In genomic region chr9:134858051-134858841, GRCh38 we compare ENCODE assay signal across 8 cellular contexts. TPM values are rescaled to one million over a fixed set of nuclear protein-coding genes. Genes with fewer than 3 reads are reported as not detected.
DNase-seq lines count a peak whose midpoint lies in the region; ATAC-seq and TF ChIP-seq lines count a peak whose summit lies in the region.

No MANE protein-coding gene starts in this region.

- H3K4me3 ChIP-seq in lower leg skin (ENCODE audit: low read depth, poor library complexity, severe bottlenecking) = no peak overlapping the region
- no peak overlapping the region for H3K4me3 ChIP-seq in vagina

- in situ Hi-C loops in GM13976 (cut with MboI; ENCODE audit: low sequenced_read_pairs, unreplicated experiment) = no loop called here

- ATAC-seq in GM21515 (IDR thresholded peaks at IDR 0.05; ENCODE audit: unreplicated experiment) = peak; percentile 86

- intact Hi-C loops in lower leg skin (cut with DNase I; ENCODE audit: low total_unique reads) (no loop called here), vagina (cut with DNase I) (no loop called here), cardiac septum (cut with DNase I) (no loop called here)

- H3K4me1 ChIP-seq in vagina = no peaks in the 10 kb centered on the region

- TF ChIP-seq CTCF in GM13976 (IDR thresholded peaks at IDR 0.05; ENCODE audit: borderline replicate concordance, control extremely low read depth, extremely low read depth, insufficient read depth, missing control alignments) = peak; percentile 60
- no peak for TF ChIP-seq CTCF in lower leg skin (IDR thresholded peaks at IDR 0.05)
- no peak for TF ChIP-seq CTCF in vagina (IDR thresholded peaks at IDR 0.05)

- no peaks in the 10 kb centered on the region for H3K9me3 ChIP-seq in vagina

- TF ChIP-seq POLR2A in lower leg skin (IDR thresholded peaks at IDR 0.05) = no peak
- TF ChIP-seq POLR2A in vagina (IDR thresholded peaks at IDR 0.05) = no peak

- DNase-seq in GM13976 (ENCODE audit: low spot score) (peak; percentile 78), HS-27A (ENCODE audit: low read depth) (peak; percentile 26), epithelial cell of prostate (ENCODE audit: low read depth, low spot score) (peak; percentile 14), NCI-H510A (lab: John Stamatoyannopoulos, UW) (no peak), lower leg skin (ENCODE audit: low spot score in 2 of 2) (no peak), vagina (ENCODE audit: extremely low spot score in 2 of 2) (no peak), cardiac septum (ENCODE audit: low spot score) (no peak)

- H3K27me3 ChIP-seq in vagina = no peaks in the 10 kb centered on the region

- 44 to 47% methylated on average over 11 of the region's 11 CpGs for WGBS in lower leg skin, 2 donors

- no peak overlapping the region for H3K27ac ChIP-seq in epithelial cell of prostate
- H3K27ac ChIP-seq in vagina = no peak overlapping the region

- H3K36me3 ChIP-seq in vagina = no peaks in the 10 kb centered on the region

RNA-seq across cellular contexts. Expression of gene FCN2, which starts 22.4 kb away (rescaled TPM):
- total RNA-seq in lower leg skin = under 1 TPM in 1 of 4 donors, not detected in 3; 0.29 TPM
- not detected for total RNA-seq in vagina
- not detected for total RNA-seq in cardiac septum

RNA-seq across cellular contexts. Expression of gene FCN1, which starts 59.5 kb away (rescaled TPM):
- 1 to 10 TPM in 2 of 4 donors, under 1 TPM in 2; 0.72 to 2.9 (median 1.1) TPM for total RNA-seq in lower leg skin
- 1.7 TPM for total RNA-seq in vagina
- 5.3 TPM for total RNA-seq in cardiac septum

Comparison
In these comparisons a context has a peak if more than half of its experiments do, and no peak if none do; other contexts are left out.
1. DNase-seq: peak in GM13976 (single experiment), HS-27A (single experiment) and epithelial cell of prostate (single experiment); none in NCI-H510A (single experiment), lower leg skin (0 of 2), vagina (0 of 2) and cardiac septum (single experiment).